16 cellular contexts compared by ENCODE assay signal in genomic region chr1:59521456-59521855, GRCh38.
A peak's percentile ranks its signal among the peaks of the same experiment; 100 is the strongest.
DNase-seq lines count a peak whose midpoint lies in the region; ATAC-seq, FAIRE-seq and TF ChIP-seq lines count a peak whose summit lies in the region.
"Had no signal": no experiment of that assay in that cellular context is flagged by ENCODE, and none has a peak within 500 bp of the region (broad histone marks: within the 10 kb centered on the region; RNA-seq: fewer than 3 reads in every experiment).

No MANE protein-coding gene starts in this region.

- H2BK15ac ChIP-seq in mesenchymal stem cell (ENCODE audit: low read depth, poor library complexity, severe bottlenecking), result no peak overlapping the region

- H2BK5ac ChIP-seq in mesenchymal stem cell (ENCODE audit: low read depth, low read length, poor library complexity, severe bottlenecking), result no peak overlapping the region

- H4K8ac ChIP-seq in mesenchymal stem cell (ENCODE audit: low read length), result no peak overlapping the region

- no peaks in the 10 kb centered on the region for H3K9me2 ChIP-seq in GM23248 (ENCODE audit: insufficient read depth)

- H2BK120ac ChIP-seq in mesenchymal stem cell (ENCODE audit: low read depth, low read length), result no peak overlapping the region

- H3K79me1 ChIP-seq in mesenchymal stem cell (replicated peaks; ENCODE audit: low read length, poor library complexity, severe bottlenecking), result no peaks in the 10 kb centered on the region

- no peaks in the 10 kb centered on the region for H4K20me1 ChIP-seq in GM23248 (ENCODE audit: insufficient read depth)

- H3K79me2 ChIP-seq in GM23248 (ENCODE audit: insufficient read depth), result no peaks in the 10 kb centered on the region

- no peaks in the 10 kb centered on the region for H3K36me3 Mint-ChIP-seq in chondrocyte (ENCODE audit: low read depth)
- no peaks in the 10 kb centered on the region for H3K36me3 Mint-ChIP-seq in activated T-helper 1 cell treated with anti-CD3 and anti-CD28 coated beads, Interleukin-12 subunit alpha, Interleukin-12 subunit beta, Interleukin-2, Interleukin-4 antibody, amounts not matched to agents 30 ng/mL and 10 ng/mL and 1 ng/mL, durations not matched to agents 14 hours and 24 hours and 36 hours (ENCODE audit: low read depth)
- H3K36me3 Mint-ChIP-seq: activated naive CD4-positive, alpha-beta T cell treated with anti-CD3 and anti-CD28 coated beads, Interleukin-2, amount 50 U/mL, for 24 hours; type B pancreatic cell had no signal

- no peaks in the 10 kb centered on the region for H3K9me3 Mint-ChIP-seq in chondrocyte (ENCODE audit: low read depth)
- no peaks in the 10 kb centered on the region for H3K9me3 Mint-ChIP-seq in activated T-helper 1 cell treated with anti-CD3 and anti-CD28 coated beads, Interleukin-12 subunit alpha, Interleukin-12 subunit beta, Interleukin-2, Interleukin-4 antibody, amounts not matched to agents 30 ng/mL and 10 ng/mL and 1 ng/mL, durations not matched to agents 14 hours and 24 hours and 36 hours
- H3K9me3 Mint-ChIP-seq: activated naive CD4-positive, alpha-beta T cell treated with anti-CD3 and anti-CD28 coated beads, Interleukin-2, amount 50 U/mL, for 24 hours; CD8-positive, alpha-beta memory T cell; type B pancreatic cell had no signal

- H3K4me3 ChIP-seq in GM23248 (no peak overlapping the region), mesenchymal stem cell (ENCODE audit: insufficient read depth in 1 of 2, low read depth in 1 of 2, low read length in 2 of 2) (peak overlapping the region in 1 of 2 experiments; percentile 30), spleen (no peak overlapping the region)

- peaks cover 3% of the 10 kb centered on the region; the same call in 1 of the 2 replicates for H3F3A ChIP-seq in GM23248 (ENCODE audit: insufficient read depth)

- H2AFZ ChIP-seq in GM23248 (no peak overlapping the region), mesenchymal stem cell (ENCODE audit: low read depth, low read length) (no peak overlapping the region)

- no peak for ATAC-seq in GM21576 (IDR thresholded peaks at IDR 0.05; ENCODE audit: unreplicated experiment)

- TF ChIP-seq POLR2A in spleen (IDR thresholded peaks at IDR 0.05) (no peak), GM12892 (IDR thresholded peaks at IDR 0.05; ENCODE audit: low read depth, low read length) (no peak)

- WGBS in GM23248 (ENCODE audit: low coverage in 1 of 2, low lambda C conversion rate in 2 of 2, missing lambda C conversion rate in 2 of 2), 2 experiments, result 81 to 95% methylated on average over 2 of the region's 2 CpGs
- WGBS in mesenchymal stem cell, result no CpG with 5 or more reads among the region's 2 CpGs
- WGBS in spleen, 5 donors, result 80 to 87% (median 83%) methylated on average over 2 of the region's 2 CpGs

- no peak overlapping the region for H2AK5ac ChIP-seq in mesenchymal stem cell (ENCODE audit: low read length, severe bottlenecking)

- in situ Hi-C loops in GM23248 (cut with MboI), result no loop called here

- H3K4me1 ChIP-seq in GM23248 (ENCODE audit: insufficient read depth) (peaks cover 6% of the 10 kb centered on the region), mesenchymal stem cell (ENCODE audit: control insufficient read depth, insufficient read depth, low read depth, low read length) (peaks cover 8% of the 10 kb centered on the region), spleen (peaks cover 0 to 12% (median 0%) of the 10 kb centered on the region in 6 donors)

- H3K4me1 Mint-ChIP-seq in chondrocyte (ENCODE audit: low read depth), result peaks cover 61% of the 10 kb centered on the region
- H3K4me1 Mint-ChIP-seq in activated T-helper 1 cell treated with anti-CD3 and anti-CD28 coated beads, Interleukin-12 subunit alpha, Interleukin-12 subunit beta, Interleukin-2, Interleukin-4 antibody, amounts not matched to agents 30 ng/mL and 10 ng/mL and 1 ng/mL, durations not matched to agents 14 hours and 24 hours and 36 hours (ENCODE audit: low read depth), result no peaks in the 10 kb centered on the region
- H3K4me1 Mint-ChIP-seq: activated naive CD4-positive, alpha-beta T cell treated with anti-CD3 and anti-CD28 coated beads, Interleukin-2, amount 50 U/mL, for 24 hours; CD8-positive, alpha-beta memory T cell had no signal

- peak overlapping the region; percentile 95 for H3K27ac Mint-ChIP-seq in chondrocyte (ENCODE audit: unreplicated experiment)
- no peak overlapping the region for H3K27ac Mint-ChIP-seq in activated T-helper 1 cell treated with anti-CD3 and anti-CD28 coated beads, Interleukin-12 subunit alpha, Interleukin-12 subunit beta, Interleukin-2, Interleukin-4 antibody, amounts not matched to agents 30 ng/mL and 10 ng/mL and 1 ng/mL, durations not matched to agents 14 hours and 24 hours and 36 hours
- H3K27ac Mint-ChIP-seq: activated naive CD4-positive, alpha-beta T cell treated with anti-CD3 and anti-CD28 coated beads, Interleukin-2, amount 50 U/mL, for 24 hours; CD8-positive, alpha-beta memory T cell; type B pancreatic cell had no signal

- no peak overlapping the region for H4K91ac ChIP-seq in mesenchymal stem cell (ENCODE audit: low read length)

- intact Hi-C loops in spleen (cut with DNase I; ENCODE audit: low total_unique reads), result no loop called here
- intact Hi-C loops in posterior vena cava (cut with DNase I), result no loop called here
- intact Hi-C loops in activated T-helper 1 cell treated with anti-CD3 and anti-CD28 coated beads, Interleukin-12 subunit alpha, Interleukin-12 subunit beta, Interleukin-2, Interleukin-4 antibody, amounts not matched to agents 30 ng/mL and 10 ng/mL and 1 ng/mL, durations not matched to agents 14 hours and 24 hours and 36 hours (cut with micrococcal nuclease), result no loop called here

- H3K9me3 ChIP-seq in GM23248 (ENCODE audit: low read depth) (no peaks in the 10 kb centered on the region), mesenchymal stem cell (ENCODE audit: control insufficient read depth, low read length) (no peaks in the 10 kb centered on the region), spleen (no peaks in the 10 kb centered on the region)

- H3K4me2 ChIP-seq in GM23248 (ENCODE audit: unreplicated experiment) (no peak overlapping the region), mesenchymal stem cell (ENCODE audit: low read length, poor library complexity, severe bottlenecking) (no peak overlapping the region)

- no peak overlapping the region for H3K27ac ChIP-seq in GM23248
- peak overlapping the region; percentile 55 for H3K27ac ChIP-seq in mesenchymal stem cell (ENCODE audit: low read length, poor library complexity, severe bottlenecking)
- peak overlapping the region in 5 of 8 donors; percentile 19 to 59 (median 56) for H3K27ac ChIP-seq in spleen

- H3K14ac ChIP-seq in mesenchymal stem cell (ENCODE audit: low read length in 2 of 2), result no peak overlapping the region

- no peak overlapping the region for H3K9ac ChIP-seq in GM23248
- peak overlapping the region; percentile 71 for H3K9ac ChIP-seq in mesenchymal stem cell (ENCODE audit: low read length)

- no peak overlapping the region for H2BK12ac ChIP-seq in mesenchymal stem cell (ENCODE audit: low read length in 2 of 2)

- no peak overlapping the region for H3K18ac ChIP-seq in mesenchymal stem cell (ENCODE audit: low read depth in 1 of 2, low read length in 2 of 2)

- DNase-seq in GM23248 (peak; percentile 11), chondrocyte (ENCODE audit: low spot score) (no peak), mesenchymal stem cell (no peak), spleen (no peak), posterior vena cava (ENCODE audit: low spot score) (no peak), GM12892 (ENCODE audit: insufficient read length) (no peak)
- DNase-seq in activated T-helper 1 cell treated with anti-CD3 and anti-CD28 coated beads, Interleukin-12 subunit alpha, Interleukin-12 subunit beta, Interleukin-2, Interleukin-4 antibody, amounts not matched to agents 30 ng/mL and 10 ng/mL and 1 ng/mL, durations not matched to agents 14 hours and 24 hours and 36 hours (ENCODE audit: low spot score), result no peak
- DNase-seq: activated CD4-positive, alpha-beta T cell treated with anti-CD3 and anti-CD28 coated beads for 4 hours; CD8-positive, alpha-beta memory T cell; effector memory CD4-positive, alpha-beta T cell; NCI-H187 treated with DMSO at 0.1 percent for 48 hours; NCI-H524 had no signal

- H3K4me3 Mint-ChIP-seq in chondrocyte (ENCODE audit: unreplicated experiment), result peak overlapping the region; percentile 58
- H3K4me3 Mint-ChIP-seq in activated T-helper 1 cell treated with anti-CD3 and anti-CD28 coated beads, Interleukin-12 subunit alpha, Interleukin-12 subunit beta, Interleukin-2, Interleukin-4 antibody, amounts not matched to agents 30 ng/mL and 10 ng/mL and 1 ng/mL, durations not matched to agents 14 hours and 24 hours and 36 hours, result no peak overlapping the region
- H3K4me3 Mint-ChIP-seq: activated naive CD4-positive, alpha-beta T cell treated with anti-CD3 and anti-CD28 coated beads, Interleukin-2, amount 50 U/mL, for 24 hours; CD8-positive, alpha-beta memory T cell; type B pancreatic cell had no signal

- FAIRE-seq in GM12892 (lab: Jason Lieb, UNC), result no peak
- FAIRE-seq: GM12891 had no signal

- no peaks in the 10 kb centered on the region for H3K27me3 ChIP-seq in GM23248 (replicated peaks; ENCODE audit: insufficient read depth)
- no peaks in the 10 kb centered on the region for H3K27me3 ChIP-seq in mesenchymal stem cell (ENCODE audit: control insufficient read depth in 1 of 2, insufficient read depth in 1 of 2, low read length in 2 of 2)
- H3K27me3 ChIP-seq in spleen (replicated peaks in 1 of 7), result no peaks in the 10 kb centered on the region

- H3K23ac ChIP-seq in mesenchymal stem cell (ENCODE audit: low read length in 2 of 2), result no peak overlapping the region

- H3K4ac ChIP-seq in mesenchymal stem cell (ENCODE audit: low read depth in 1 of 2, low read length in 2 of 2), result no peak overlapping the region

- H3K36me3 ChIP-seq in GM23248 (ENCODE audit: low read depth), result no peaks in the 10 kb centered on the region
- peaks cover 3% of the 10 kb centered on the region in 2 experiments for H3K36me3 ChIP-seq in mesenchymal stem cell (ENCODE audit: control insufficient read depth in 1 of 2, insufficient read depth in 2 of 2, low read depth in 1 of 2, low read length in 2 of 2)
- no peaks in the 10 kb centered on the region for H3K36me3 ChIP-seq in spleen

- TF ChIP-seq CTCF in chondrocyte (IDR thresholded peaks at IDR 0.05) (no peak), spleen (IDR thresholded peaks at IDR 0.05 in 8 of 11, conservative IDR thresholded peaks at IDR 0.05 in 3 of 11) (no peak)

- H3K27me3 Mint-ChIP-seq in chondrocyte (ENCODE audit: low read depth), result no peaks in the 10 kb centered on the region
- H3K27me3 Mint-ChIP-seq in activated T-helper 1 cell treated with anti-CD3 and anti-CD28 coated beads, Interleukin-12 subunit alpha, Interleukin-12 subunit beta, Interleukin-2, Interleukin-4 antibody, amounts not matched to agents 30 ng/mL and 10 ng/mL and 1 ng/mL, durations not matched to agents 14 hours and 24 hours and 36 hours (ENCODE audit: insufficient read depth), result no peaks in the 10 kb centered on the region
- H3K27me3 Mint-ChIP-seq: activated naive CD4-positive, alpha-beta T cell treated with anti-CD3 and anti-CD28 coated beads, Interleukin-2, amount 50 U/mL, for 24 hours; CD8-positive, alpha-beta memory T cell; type B pancreatic cell had no signal
